In the genomic region with DNA sequence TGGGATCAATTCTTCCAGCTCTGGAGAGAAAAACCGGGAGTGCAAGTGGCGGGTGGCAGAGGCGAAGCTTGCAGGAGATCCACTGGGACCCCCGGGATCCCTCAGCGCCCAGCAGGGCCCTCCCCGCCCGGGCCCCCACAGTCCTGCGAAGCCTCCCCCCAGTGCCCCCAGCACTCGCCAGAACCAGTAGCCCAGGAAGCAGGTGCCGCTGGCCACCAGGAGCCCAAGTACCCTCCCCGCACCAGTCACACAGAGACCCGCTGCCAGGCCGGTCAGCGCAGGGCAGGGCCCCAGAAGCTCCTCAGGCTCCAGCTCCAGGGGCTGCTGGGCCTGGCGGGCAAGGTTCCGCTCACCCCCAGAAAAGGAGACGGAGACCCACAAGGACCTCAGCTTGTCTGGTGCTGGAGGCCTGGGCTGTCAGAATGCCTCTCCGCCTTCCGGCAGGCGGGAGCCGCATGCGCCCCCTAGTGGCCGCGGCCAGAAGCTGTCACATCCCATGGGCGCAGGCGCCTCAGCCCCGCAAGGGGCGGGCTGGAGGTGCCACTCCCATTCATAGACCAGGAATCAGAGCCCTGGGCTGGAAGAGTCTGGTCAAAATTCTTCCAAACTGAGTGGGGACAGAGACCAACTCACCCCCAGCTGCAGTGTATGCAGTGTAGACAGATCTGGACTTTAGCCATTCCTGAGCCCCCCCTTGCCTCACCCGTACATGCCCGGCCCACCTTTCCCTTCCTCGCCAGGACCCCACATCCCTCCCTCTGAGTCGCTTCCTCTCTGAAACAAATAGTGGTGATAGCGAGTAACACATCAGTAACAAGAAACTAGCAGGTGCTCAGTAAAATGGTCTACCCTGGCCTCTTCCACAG, we compare ENCODE assay signal across 17 cellular contexts.
DNase-seq lines count a peak whose midpoint lies in the region; ATAC-seq and TF ChIP-seq lines count a peak whose summit lies in the region.
"Had no signal": no experiment of that assay in that cellular context is flagged by ENCODE, and none has a peak within 500 bp of the region (broad histone marks: within the 10 kb centered on the region; RNA-seq: fewer than 3 reads in every experiment).

No MANE protein-coding gene starts in this region.

- no peak for DNase-seq in AG09309 (ENCODE audit: low read depth)
- no peak for DNase-seq in GM10266 (ENCODE audit: extremely low spot score)
- DNase-seq in NCI-H748 (lab: John Stamatoyannopoulos, UW; ENCODE audit: unreplicated experiment), result peak; percentile 59
- DNase-seq in fibroblast of the aortic adventitia (ENCODE audit: low read depth), result no peak
- no peak for DNase-seq in activated T-cell treated with anti-CD3 and anti-CD28 coated beads for 4 hours
- no peak for DNase-seq in DMS153 (lab: John Stamatoyannopoulos, UW)
- DNase-seq in activated T-cell treated with anti-CD3 and anti-CD28 coated beads, Interleukin-2, amount 50 U/mL, for 1 hour, result no peak
- DNase-seq: activated CD4-positive, CD25-positive, alpha-beta regulatory T cell; activated T-cell treated with anti-CD3 and anti-CD28 coated beads, Interleukin-2, amount 50 U/mL, for 48 hours; CD8-positive, alpha-beta T cell; foreskin melanocyte; NCI-H1436 treated with DMSO at 0.1 percent for 48 hours; NCI-H774; stimulated activated CD4-positive, alpha-beta T cell treated with anti-CD3 and anti-CD28 coated beads, Interleukin-2, amount 100 ng/mL, for 48 hours; stimulated activated naive B cell treated with anti-CD40 and anti-IgM and Interleukin-4, amounts not matched to agents 10 μg/mL and 1 μg/mL and 100 μg/mL, for 72 hours had no signal

- H3K4me1 Mint-ChIP-seq in activated T-helper 17 cell treated with anti-CD3 and anti-CD28 coated beads, Interleukin-2, amount 50 U/mL, for 72 hours, result no peaks in the 10 kb centered on the region
- H3K4me1 Mint-ChIP-seq: stimulated activated naive B cell treated with anti-CD40 and anti-IgM and Interleukin-4, amounts not matched to agents 10 μg/mL and 1 μg/mL and 100 μg/mL, for 72 hours had no signal

- H3K4me3 ChIP-seq in AG09309 (ENCODE audit: control insufficient read depth, low read depth, low read length) (no peak overlapping the region), fibroblast of the aortic adventitia (ENCODE audit: low read depth, low read length) (no peak overlapping the region)
- H3K4me3 ChIP-seq: SK-N-MC had no signal

- H3K36me3 Mint-ChIP-seq in activated T-helper 17 cell treated with anti-CD3 and anti-CD28 coated beads, Interleukin-2, amount 50 U/mL, for 72 hours (ENCODE audit: low read depth), result no peaks in the 10 kb centered on the region
- H3K36me3 Mint-ChIP-seq: CD8-positive, alpha-beta T cell; stimulated activated naive B cell treated with anti-CD40 and anti-IgM and Interleukin-4, amounts not matched to agents 10 μg/mL and 1 μg/mL and 100 μg/mL, for 72 hours had no signal

- H3K27ac Mint-ChIP-seq in activated T-helper 17 cell treated with anti-CD3 and anti-CD28 coated beads, Interleukin-2, amount 50 U/mL, for 72 hours, result no peak overlapping the region
- H3K27ac Mint-ChIP-seq: CD8-positive, alpha-beta T cell; stimulated activated naive B cell treated with anti-CD40 and anti-IgM and Interleukin-4, amounts not matched to agents 10 μg/mL and 1 μg/mL and 100 μg/mL, for 72 hours had no signal

- ATAC-seq in activated T-helper 17 cell treated with anti-CD3 and anti-CD28 coated beads, Interleukin-2, amount 50 U/mL, for 72 hours (replicated peaks), result no peak
- ATAC-seq: CD8-positive, alpha-beta T cell; stimulated activated naive B cell treated with anti-CD40 and anti-IgM and Interleukin-4, amounts not matched to agents 10 μg/mL and 1 μg/mL and 100 μg/mL, for 72 hours had no signal

- peaks cover 7% of the 10 kb centered on the region for H3K9me3 Mint-ChIP-seq in activated T-helper 17 cell treated with anti-CD3 and anti-CD28 coated beads, Interleukin-2, amount 50 U/mL, for 72 hours

- peak; percentile 16 for TF ChIP-seq CTCF in AG09309 (IDR thresholded peaks at IDR 0.05; ENCODE audit: control insufficient read depth, insufficient read depth, low read depth, low read length, missing control alignments)
- peak; percentile 6 for TF ChIP-seq CTCF in GM10266 (IDR thresholded peaks at IDR 0.05; ENCODE audit: control insufficient read depth, insufficient read depth, low read depth, missing control alignments)
- TF ChIP-seq CTCF in fibroblast of the aortic adventitia (IDR thresholded peaks at IDR 0.05; ENCODE audit: insufficient read depth, low read length), result peak; percentile 6

- H3K4me3 Mint-ChIP-seq in activated T-helper 17 cell treated with anti-CD3 and anti-CD28 coated beads, Interleukin-2, amount 50 U/mL, for 72 hours, result no peak overlapping the region
- H3K4me3 Mint-ChIP-seq: CD8-positive, alpha-beta T cell; stimulated activated naive B cell treated with anti-CD40 and anti-IgM and Interleukin-4, amounts not matched to agents 10 μg/mL and 1 μg/mL and 100 μg/mL, for 72 hours had no signal

- H3K27me3 Mint-ChIP-seq in activated T-helper 17 cell treated with anti-CD3 and anti-CD28 coated beads, Interleukin-2, amount 50 U/mL, for 72 hours, result no peaks in the 10 kb centered on the region
- H3K27me3 Mint-ChIP-seq: stimulated activated naive B cell treated with anti-CD40 and anti-IgM and Interleukin-4, amounts not matched to agents 10 μg/mL and 1 μg/mL and 100 μg/mL, for 72 hours had no signal
